In the genomic region with DNA sequence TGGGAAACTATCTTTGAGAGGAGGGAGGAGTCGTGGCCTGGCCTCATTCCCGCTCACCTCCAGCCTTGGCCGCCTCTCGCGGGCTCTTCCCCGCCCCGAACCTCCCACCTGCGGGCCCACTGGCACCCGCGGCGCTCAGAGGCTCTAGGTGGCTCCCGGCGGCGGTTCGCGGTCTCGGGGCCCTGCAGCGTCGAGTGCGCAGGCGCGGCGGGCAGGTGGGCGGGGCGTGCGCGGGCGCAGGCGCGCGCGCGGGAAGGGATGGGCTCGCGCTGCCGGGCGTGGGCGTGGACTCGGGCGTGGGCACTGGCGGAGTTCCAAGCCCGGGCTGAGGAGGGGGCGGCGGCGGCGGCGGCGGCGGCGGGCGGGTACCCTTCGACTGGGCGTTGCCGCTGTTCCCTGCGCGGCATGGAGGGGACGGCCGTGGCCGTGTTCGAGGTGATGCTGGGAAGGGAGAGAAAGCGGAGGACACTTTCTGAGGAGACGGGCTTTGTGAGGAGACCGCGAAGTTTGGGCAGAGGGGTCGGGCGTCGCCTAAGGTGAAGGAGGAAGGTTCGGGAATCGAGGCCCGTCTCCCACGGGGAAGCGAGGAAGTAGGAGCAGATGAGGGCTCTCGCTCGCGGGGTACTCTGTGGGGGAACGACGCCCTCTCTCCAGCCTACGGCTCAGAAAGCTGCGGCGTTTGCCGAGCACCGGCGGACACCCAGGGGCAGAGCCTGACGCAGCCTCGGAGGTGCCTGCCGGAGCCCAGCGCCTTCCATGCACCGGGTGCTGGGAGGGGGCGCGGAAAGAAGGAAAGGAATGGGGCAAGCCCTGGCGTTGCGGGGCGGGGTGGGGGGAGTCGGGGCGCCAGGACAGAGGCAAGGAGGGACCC, we compare ENCODE assay signal across 1 cellular context.
TF ChIP-seq lines count a peak whose summit lies in the region.

No MANE protein-coding gene starts in this region.

TF ChIP-seq in HepG2, 621 proteins besides CTCF, POLR2A, EP300 and RAD21 (continued from another document and continues in another):
- TF ChIP-seq SATB2 (CRISPR knock-in tag; IDR thresholded peaks at IDR 0.05) (no peak), POLR2G (IDR thresholded peaks at IDR 0.05; ENCODE audit: low read depth, low read length) (peak; percentile 81; the same call in 1 of the 2 replicates), ZNF530 (CRISPR knock-in tag; IDR thresholded peaks at IDR 0.05; ENCODE audit: low read depth) (no peak), ZMYM2 (CRISPR knock-in tag; IDR thresholded peaks at IDR 0.05) (no peak), ETV6 (CRISPR knock-in tag; conservative IDR thresholded peaks at IDR 0.05) (0 out of 2 replicates have a peak, but pooled peaks have one; percentile 21), ARNTL (CRISPR knock-in tag; IDR thresholded peaks at IDR 0.05) (peak; percentile 48; the same call in 1 of the 2 replicates), ATF1 (CRISPR knock-in tag; IDR thresholded peaks at IDR 0.05) (no peak), GTF3A (CRISPR knock-in tag; conservative IDR thresholded peaks at IDR 0.05) (no peak), JUNB (CRISPR knock-in tag; IDR thresholded peaks at IDR 0.05; ENCODE audit: borderline replicate concordance) (no peak), ZNF256 (CRISPR knock-in tag; conservative IDR thresholded peaks at IDR 0.05) (0 out of 2 replicates have a peak, but pooled peaks have one; percentile 66), ZNF260 (CRISPR knock-in tag; IDR thresholded peaks at IDR 0.05; ENCODE audit: borderline replicate concordance, low read depth) (no peak), CBX1 (IDR thresholded peaks at IDR 0.05; ENCODE audit: low read depth) (no peak), ZNF326 (CRISPR knock-in tag; IDR thresholded peaks at IDR 0.05; ENCODE audit: borderline replicate concordance) (no peak), SMYD3 (CRISPR knock-in tag; IDR thresholded peaks at IDR 0.05) (no peak), MIER3 (CRISPR knock-in tag; IDR thresholded peaks at IDR 0.05; ENCODE audit: borderline replicate concordance) (0 out of 2 replicates have a peak, but pooled peaks have one; percentile 33), ZNF558 (CRISPR knock-in tag; IDR thresholded peaks at IDR 0.05; ENCODE audit: borderline replicate concordance) (peak; percentile 74; the same call in 1 of the 2 replicates), MXI1 (IDR thresholded peaks at IDR 0.05; ENCODE audit: borderline replicate concordance, low read depth, low read length) (peak; percentile 69; the same call in 2 of the 3 replicates), ZNF274 (CRISPR knock-in tag; IDR thresholded peaks at IDR 0.05) (0 out of 2 replicates have a peak, but pooled peaks have one; percentile 87), ZNF460 (CRISPR knock-in tag; IDR thresholded peaks at IDR 0.05; ENCODE audit: borderline replicate concordance) (no peak), SMAD3 (CRISPR knock-in tag; IDR thresholded peaks at IDR 0.05) (0 out of 2 replicates have a peak, but pooled peaks have one; percentile 45), GATA4 (IDR thresholded peaks at IDR 0.05; ENCODE audit: borderline replicate concordance, low read depth) (peak; percentile 28; the same call in 1 of the 2 replicates), RARG (CRISPR knock-in tag; IDR thresholded peaks at IDR 0.05; ENCODE audit: low read depth) (no peak), HES4 (CRISPR knock-in tag; IDR thresholded peaks at IDR 0.05; ENCODE audit: borderline replicate concordance) (peak; percentile 67), ZNF20 (CRISPR knock-in tag; IDR thresholded peaks at IDR 0.05) (no peak), SMARCE1 (IDR thresholded peaks at IDR 0.05; ENCODE audit: borderline replicate concordance) (no peak)
- TF ChIP-seq, protein P1, sequence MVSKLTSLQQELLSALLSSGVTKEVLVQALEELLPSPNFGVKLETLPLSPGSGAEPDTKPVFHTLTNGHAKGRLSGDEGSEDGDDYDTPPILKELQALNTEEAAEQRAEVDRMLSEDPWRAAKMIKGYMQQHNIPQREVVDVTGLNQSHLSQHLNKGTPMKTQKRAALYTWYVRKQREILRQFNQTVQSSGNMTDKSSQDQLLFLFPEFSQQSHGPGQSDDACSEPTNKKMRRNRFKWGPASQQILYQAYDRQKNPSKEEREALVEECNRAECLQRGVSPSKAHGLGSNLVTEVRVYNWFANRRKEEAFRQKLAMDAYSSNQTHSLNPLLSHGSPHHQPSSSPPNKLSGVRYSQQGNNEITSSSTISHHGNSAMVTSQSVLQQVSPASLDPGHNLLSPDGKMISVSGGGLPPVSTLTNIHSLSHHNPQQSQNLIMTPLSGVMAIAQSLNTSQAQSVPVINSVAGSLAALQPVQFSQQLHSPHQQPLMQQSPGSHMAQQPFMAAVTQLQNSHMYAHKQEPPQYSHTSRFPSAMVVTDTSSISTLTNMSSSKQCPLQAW (CRISPR knock-in tag; IDR thresholded peaks at IDR 0.05) = 0 out of 2 replicates have a peak, but pooled peaks have one; percentile 57
- TF ChIP-seq, protein P2, sequence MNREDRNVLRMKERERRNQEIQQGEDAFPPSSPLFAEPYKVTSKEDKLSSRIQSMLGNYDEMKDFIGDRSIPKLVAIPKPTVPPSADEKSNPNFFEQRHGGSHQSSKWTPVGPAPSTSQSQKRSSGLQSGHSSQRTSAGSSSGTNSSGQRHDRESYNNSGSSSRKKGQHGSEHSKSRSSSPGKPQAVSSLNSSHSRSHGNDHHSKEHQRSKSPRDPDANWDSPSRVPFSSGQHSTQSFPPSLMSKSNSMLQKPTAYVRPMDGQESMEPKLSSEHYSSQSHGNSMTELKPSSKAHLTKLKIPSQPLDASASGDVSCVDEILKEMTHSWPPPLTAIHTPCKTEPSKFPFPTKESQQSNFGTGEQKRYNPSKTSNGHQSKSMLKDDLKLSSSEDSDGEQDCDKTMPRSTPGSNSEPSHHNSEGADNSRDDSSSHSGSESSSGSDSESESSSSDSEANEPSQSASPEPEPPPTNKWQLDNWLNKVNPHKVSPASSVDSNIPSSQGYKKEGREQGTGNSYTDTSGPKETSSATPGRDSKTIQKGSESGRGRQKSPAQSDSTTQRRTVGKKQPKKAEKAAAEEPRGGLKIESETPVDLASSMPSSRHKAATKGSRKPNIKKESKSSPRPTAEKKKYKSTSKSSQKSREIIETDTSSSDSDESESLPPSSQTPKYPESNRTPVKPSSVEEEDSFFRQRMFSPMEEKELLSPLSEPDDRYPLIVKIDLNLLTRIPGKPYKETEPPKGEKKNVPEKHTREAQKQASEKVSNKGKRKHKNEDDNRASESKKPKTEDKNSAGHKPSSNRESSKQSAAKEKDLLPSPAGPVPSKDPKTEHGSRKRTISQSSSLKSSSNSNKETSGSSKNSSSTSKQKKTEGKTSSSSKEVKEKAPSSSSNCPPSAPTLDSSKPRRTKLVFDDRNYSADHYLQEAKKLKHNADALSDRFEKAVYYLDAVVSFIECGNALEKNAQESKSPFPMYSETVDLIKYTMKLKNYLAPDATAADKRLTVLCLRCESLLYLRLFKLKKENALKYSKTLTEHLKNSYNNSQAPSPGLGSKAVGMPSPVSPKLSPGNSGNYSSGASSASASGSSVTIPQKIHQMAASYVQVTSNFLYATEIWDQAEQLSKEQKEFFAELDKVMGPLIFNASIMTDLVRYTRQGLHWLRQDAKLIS (CRISPR knock-in tag; IDR thresholded peaks at IDR 0.05) = no peak
- TF ChIP-seq, protein P3, sequence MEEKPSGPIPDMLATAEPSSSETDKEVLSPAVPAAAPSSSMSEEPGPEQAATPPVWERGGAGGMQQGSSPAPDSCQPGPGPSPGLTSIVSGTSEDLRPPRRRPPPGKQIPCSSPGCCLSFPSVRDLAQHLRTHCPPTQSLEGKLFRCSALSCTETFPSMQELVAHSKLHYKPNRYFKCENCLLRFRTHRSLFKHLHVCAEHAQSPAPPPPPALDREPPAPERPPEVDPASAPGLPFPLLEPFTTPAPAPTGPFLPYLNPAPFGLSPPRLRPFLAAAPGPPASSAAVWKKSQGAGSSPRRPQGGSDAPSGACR (CRISPR knock-in tag; IDR thresholded peaks at IDR 0.05) = no peak
- TF ChIP-seq, protein P4, sequence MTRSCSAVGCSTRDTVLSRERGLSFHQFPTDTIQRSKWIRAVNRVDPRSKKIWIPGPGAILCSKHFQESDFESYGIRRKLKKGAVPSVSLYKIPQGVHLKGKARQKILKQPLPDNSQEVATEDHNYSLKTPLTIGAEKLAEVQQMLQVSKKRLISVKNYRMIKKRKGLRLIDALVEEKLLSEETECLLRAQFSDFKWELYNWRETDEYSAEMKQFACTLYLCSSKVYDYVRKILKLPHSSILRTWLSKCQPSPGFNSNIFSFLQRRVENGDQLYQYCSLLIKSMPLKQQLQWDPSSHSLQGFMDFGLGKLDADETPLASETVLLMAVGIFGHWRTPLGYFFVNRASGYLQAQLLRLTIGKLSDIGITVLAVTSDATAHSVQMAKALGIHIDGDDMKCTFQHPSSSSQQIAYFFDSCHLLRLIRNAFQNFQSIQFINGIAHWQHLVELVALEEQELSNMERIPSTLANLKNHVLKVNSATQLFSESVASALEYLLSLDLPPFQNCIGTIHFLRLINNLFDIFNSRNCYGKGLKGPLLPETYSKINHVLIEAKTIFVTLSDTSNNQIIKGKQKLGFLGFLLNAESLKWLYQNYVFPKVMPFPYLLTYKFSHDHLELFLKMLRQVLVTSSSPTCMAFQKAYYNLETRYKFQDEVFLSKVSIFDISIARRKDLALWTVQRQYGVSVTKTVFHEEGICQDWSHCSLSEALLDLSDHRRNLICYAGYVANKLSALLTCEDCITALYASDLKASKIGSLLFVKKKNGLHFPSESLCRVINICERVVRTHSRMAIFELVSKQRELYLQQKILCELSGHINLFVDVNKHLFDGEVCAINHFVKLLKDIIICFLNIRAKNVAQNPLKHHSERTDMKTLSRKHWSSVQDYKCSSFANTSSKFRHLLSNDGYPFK (CRISPR knock-in tag; IDR thresholded peaks at IDR 0.05; ENCODE audit: borderline replicate concordance) = peak; percentile 5; the same call in 1 of the 2 replicates
- TF ChIP-seq, protein P5, sequence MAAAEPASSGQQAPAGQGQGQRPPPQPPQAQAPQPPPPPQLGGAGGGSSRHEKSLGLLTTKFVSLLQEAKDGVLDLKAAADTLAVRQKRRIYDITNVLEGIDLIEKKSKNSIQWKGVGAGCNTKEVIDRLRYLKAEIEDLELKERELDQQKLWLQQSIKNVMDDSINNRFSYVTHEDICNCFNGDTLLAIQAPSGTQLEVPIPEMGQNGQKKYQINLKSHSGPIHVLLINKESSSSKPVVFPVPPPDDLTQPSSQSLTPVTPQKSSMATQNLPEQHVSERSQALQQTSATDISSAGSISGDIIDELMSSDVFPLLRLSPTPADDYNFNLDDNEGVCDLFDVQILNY (CRISPR knock-in tag; conservative IDR thresholded peaks at IDR 0.05) = no peak
- TF ChIP-seq, protein P6, sequence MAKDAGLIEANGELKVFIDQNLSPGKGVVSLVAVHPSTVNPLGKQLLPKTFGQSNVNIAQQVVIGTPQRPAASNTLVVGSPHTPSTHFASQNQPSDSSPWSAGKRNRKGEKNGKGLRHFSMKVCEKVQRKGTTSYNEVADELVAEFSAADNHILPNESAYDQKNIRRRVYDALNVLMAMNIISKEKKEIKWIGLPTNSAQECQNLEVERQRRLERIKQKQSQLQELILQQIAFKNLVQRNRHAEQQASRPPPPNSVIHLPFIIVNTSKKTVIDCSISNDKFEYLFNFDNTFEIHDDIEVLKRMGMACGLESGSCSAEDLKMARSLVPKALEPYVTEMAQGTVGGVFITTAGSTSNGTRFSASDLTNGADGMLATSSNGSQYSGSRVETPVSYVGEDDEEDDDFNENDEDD (CRISPR knock-in tag; IDR thresholded peaks at IDR 0.05; ENCODE audit: borderline replicate concordance) = peak; percentile 86; the same call in 1 of the 2 replicates
- TF ChIP-seq, protein P7, sequence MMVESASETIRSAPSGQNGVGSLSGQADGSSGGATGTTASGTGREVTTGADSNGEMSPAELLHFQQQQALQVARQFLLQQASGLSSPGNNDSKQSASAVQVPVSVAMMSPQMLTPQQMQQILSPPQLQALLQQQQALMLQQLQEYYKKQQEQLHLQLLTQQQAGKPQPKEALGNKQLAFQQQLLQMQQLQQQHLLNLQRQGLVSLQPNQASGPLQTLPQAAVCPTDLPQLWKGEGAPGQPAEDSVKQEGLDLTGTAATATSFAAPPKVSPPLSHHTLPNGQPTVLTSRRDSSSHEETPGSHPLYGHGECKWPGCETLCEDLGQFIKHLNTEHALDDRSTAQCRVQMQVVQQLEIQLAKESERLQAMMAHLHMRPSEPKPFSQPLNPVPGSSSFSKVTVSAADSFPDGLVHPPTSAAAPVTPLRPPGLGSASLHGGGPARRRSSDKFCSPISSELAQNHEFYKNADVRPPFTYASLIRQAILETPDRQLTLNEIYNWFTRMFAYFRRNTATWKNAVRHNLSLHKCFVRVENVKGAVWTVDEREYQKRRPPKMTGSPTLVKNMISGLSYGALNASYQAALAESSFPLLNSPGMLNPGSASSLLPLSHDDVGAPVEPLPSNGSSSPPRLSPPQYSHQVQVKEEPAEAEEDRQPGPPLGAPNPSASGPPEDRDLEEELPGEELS (CRISPR knock-in tag; IDR thresholded peaks at IDR 0.05) = no peak
- TF ChIP-seq, protein P8, sequence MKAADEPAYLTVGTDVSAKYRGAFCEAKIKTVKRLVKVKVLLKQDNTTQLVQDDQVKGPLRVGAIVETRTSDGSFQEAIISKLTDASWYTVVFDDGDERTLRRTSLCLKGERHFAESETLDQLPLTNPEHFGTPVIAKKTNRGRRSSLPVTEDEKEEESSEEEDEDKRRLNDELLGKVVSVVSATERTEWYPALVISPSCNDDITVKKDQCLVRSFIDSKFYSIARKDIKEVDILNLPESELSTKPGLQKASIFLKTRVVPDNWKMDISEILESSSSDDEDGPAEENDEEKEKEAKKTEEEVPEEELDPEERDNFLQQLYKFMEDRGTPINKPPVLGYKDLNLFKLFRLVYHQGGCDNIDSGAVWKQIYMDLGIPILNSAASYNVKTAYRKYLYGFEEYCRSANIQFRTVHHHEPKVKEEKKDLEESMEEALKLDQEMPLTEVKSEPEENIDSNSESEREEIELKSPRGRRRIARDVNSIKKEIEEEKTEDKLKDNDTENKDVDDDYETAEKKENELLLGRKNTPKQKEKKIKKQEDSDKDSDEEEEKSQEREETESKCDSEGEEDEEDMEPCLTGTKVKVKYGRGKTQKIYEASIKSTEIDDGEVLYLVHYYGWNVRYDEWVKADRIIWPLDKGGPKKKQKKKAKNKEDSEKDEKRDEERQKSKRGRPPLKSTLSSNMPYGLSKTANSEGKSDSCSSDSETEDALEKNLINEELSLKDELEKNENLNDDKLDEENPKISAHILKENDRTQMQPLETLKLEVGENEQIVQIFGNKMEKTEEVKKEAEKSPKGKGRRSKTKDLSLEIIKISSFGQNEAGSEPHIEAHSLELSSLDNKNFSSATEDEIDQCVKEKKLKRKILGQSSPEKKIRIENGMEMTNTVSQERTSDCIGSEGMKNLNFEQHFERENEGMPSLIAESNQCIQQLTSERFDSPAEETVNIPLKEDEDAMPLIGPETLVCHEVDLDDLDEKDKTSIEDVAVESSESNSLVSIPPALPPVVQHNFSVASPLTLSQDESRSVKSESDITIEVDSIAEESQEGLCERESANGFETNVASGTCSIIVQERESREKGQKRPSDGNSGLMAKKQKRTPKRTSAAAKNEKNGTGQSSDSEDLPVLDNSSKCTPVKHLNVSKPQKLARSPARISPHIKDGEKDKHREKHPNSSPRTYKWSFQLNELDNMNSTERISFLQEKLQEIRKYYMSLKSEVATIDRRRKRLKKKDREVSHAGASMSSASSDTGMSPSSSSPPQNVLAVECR (CRISPR knock-in tag; IDR thresholded peaks at IDR 0.05; ENCODE audit: borderline replicate concordance) = peak; percentile 60; the same call in 1 of the 2 replicates
- TF ChIP-seq, protein P9, sequence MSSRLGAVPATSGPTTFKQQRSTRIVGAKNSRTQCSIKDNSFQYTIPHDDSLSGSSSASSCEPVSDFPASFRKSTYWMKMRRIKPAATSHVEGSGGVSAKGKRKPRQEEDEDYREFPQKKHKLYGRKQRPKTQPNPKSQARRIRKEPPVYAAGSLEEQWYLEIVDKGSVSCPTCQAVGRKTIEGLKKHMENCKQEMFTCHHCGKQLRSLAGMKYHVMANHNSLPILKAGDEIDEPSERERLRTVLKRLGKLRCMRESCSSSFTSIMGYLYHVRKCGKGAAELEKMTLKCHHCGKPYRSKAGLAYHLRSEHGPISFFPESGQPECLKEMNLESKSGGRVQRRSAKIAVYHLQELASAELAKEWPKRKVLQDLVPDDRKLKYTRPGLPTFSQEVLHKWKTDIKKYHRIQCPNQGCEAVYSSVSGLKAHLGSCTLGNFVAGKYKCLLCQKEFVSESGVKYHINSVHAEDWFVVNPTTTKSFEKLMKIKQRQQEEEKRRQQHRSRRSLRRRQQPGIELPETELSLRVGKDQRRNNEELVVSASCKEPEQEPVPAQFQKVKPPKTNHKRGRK (CRISPR knock-in tag; IDR thresholded peaks at IDR 0.05) = no peak
